ENCODE assay signal across 10 cellular contexts in genomic region chr1:219659682-219660081, GRCh38. TPM values are rescaled to one million over a fixed set of nuclear protein-coding genes. Genes with fewer than 3 reads are reported as not detected.
DNase-seq lines count a peak whose midpoint lies in the region; FAIRE-seq and TF ChIP-seq lines count a peak whose summit lies in the region.
"Had no signal": no experiment of that assay in that cellular context is flagged by ENCODE, and none has a peak within 500 bp of the region (broad histone marks: within the 10 kb centered on the region; RNA-seq: fewer than 3 reads in every experiment).

No MANE protein-coding gene starts in this region.

- H3K27ac ChIP-seq in AG04450 (ENCODE audit: low read depth, low read length) (no peak overlapping the region), OCI-LY3 (ENCODE audit: low read length) (peak overlapping the region; percentile 7)
- H3K27ac ChIP-seq: skin epidermis had no signal

- no peak overlapping the region for H2AFZ ChIP-seq in OCI-LY3 (ENCODE audit: low read depth, low read length)

- no peaks in the 10 kb centered on the region for H3K27me3 ChIP-seq in AG04450 (ENCODE audit: control insufficient read depth, insufficient read depth, low read length)
- H3K27me3 ChIP-seq in OCI-LY3 (ENCODE audit: low read depth, low read length) = peaks cover 5% of the 10 kb centered on the region; the same call in 1 of the 2 replicates

- H3K9me3 ChIP-seq in AG04450 (ENCODE audit: control insufficient read depth, insufficient read depth, low read length) = no peaks in the 10 kb centered on the region
- H3K9me3 ChIP-seq in OCI-LY3 (ENCODE audit: insufficient read depth, low read length) = no peaks in the 10 kb centered on the region

- H3K4me1 ChIP-seq in OCI-LY3 (ENCODE audit: low read length) = peaks cover 40% of the 10 kb centered on the region

- POLR2A ChIA-PET in AG04450 (lab: Yijun Ruan, JAX) = no interaction called here

- H3K9ac ChIP-seq in OCI-LY3 (ENCODE audit: low read length) = peak overlapping the region; percentile 56; the same call in 1 of the 2 replicates

- CTCF ChIA-PET in AG04450 (lab: Charles Lee) = interaction anchor here (1.2 to 1.5 kb wide), 2 partner anchors 1332 to 1358 kb away, joined by 3 to 5 read pairs; no protein-coding TSS in a partner anchor

- H3K4me3 ChIP-seq in AG04450 (ENCODE audit: low read depth, low read length) (no peak overlapping the region), OCI-LY3 (ENCODE audit: low read length) (peak overlapping the region; percentile 77), fibroblast of pulmonary artery (replicated peaks; ENCODE audit: low read depth, low read length) (no peak overlapping the region)
- H3K4me3 ChIP-seq: skin epidermis had no signal

- FAIRE-seq in H54 (lab: Jason Lieb, UNC) = peak; percentile 78

- H4K20me1 ChIP-seq in OCI-LY3 (ENCODE audit: insufficient read depth, low read length) = no peaks in the 10 kb centered on the region

- TF ChIP-seq POLR2A in H54 (IDR thresholded peaks at IDR 0.05; ENCODE audit: low read depth, low read length) = no peak

- peak; percentile 23 for DNase-seq in AG04450 (ENCODE audit: low read depth, low spot score)
- no peak for DNase-seq in H54 (ENCODE audit: insufficient read length, low spot score)
- DNase-seq in fibroblast of pulmonary artery (ENCODE audit: low read depth) = peak; percentile 50
- no peak for DNase-seq in COLO668 (lab: John Stamatoyannopoulos, UW; ENCODE audit: unreplicated experiment)
- DNase-seq in activated T-cell treated with anti-CD3 and anti-CD28 coated beads, Interleukin-2, amount 50 U/mL, for 1 hour = no peak
- no peak for DNase-seq in activated CD4-positive, alpha-beta T cell treated with anti-CD3 and anti-CD28 coated beads for 4 hours
- no peak for DNase-seq in RPMI8226
- DNase-seq: central memory CD4-positive, alpha-beta T cell had no signal

- H3K4me2 ChIP-seq in OCI-LY3 (ENCODE audit: low read length) = peak overlapping the region; percentile 92

- no peaks in the 10 kb centered on the region for H3K36me3 ChIP-seq in OCI-LY3 (replicated peaks; ENCODE audit: low read depth, low read length)

- H3K79me2 ChIP-seq in OCI-LY3 (ENCODE audit: low read length) = no peaks in the 10 kb centered on the region

- TF ChIP-seq CTCF in AG04450 (IDR thresholded peaks at IDR 0.05; ENCODE audit: low read depth, low read length) (no peak), OCI-LY3 (IDR thresholded peaks at IDR 0.05; ENCODE audit: low read depth, low read length) (no peak), fibroblast of pulmonary artery (IDR thresholded peaks at IDR 0.05; ENCODE audit: low read length, missing control alignments) (no peak)

RNA-seq across cellular contexts. Expression of gene ZC3H11B, which starts 46.8 kb away (rescaled TPM):
- 0.14 and 0.20 TPM in 2 replicates for polyA plus RNA-seq in AG04450 (2011; rRNA removed)
- polyA minus RNA-seq in AG04450 (2011; rRNA and poly(A)+ RNA removed) = 0.14 TPM in 1 of 2 replicates, not detected in the other

Comparison
In these comparisons a context has a peak if more than half of its experiments do, and no peak if none do; other contexts are left out.
1. DNase-seq: peak in AG04450 (single experiment) and fibroblast of pulmonary artery (single experiment); none in H54 (single experiment), COLO668 (single experiment), activated T-cell treated with anti-CD3 and anti-CD28 coated beads, Interleukin-2, amount 50 U/mL, for 1 hour (single experiment), activated CD4-positive, alpha-beta T cell treated with anti-CD3 and anti-CD28 coated beads for 4 hours (0 of 2) and RPMI8226 (single experiment).